In genomic region chr9:86764230-86765039, GRCh38 we compare ENCODE assay signal across 2 cellular contexts.
TF ChIP-seq lines count a peak whose summit lies in the region.

No MANE protein-coding gene starts in this region.

TF ChIP-seq in H1, 55 proteins besides CTCF, POLR2A, EP300 and RAD21 (continued from another document):
- TF ChIP-seq RNF2 (IDR thresholded peaks at IDR 0.05; ENCODE audit: borderline replicate concordance, low read depth, low read length, missing control alignments, poor library complexity, severe bottlenecking) = no peak
- TF ChIP-seq MAX (IDR thresholded peaks at IDR 0.05) = no peak
- TF ChIP-seq HDAC6 (IDR thresholded peaks at IDR 0.05; ENCODE audit: low read depth, low read length) = no peak
- no peak for TF ChIP-seq CBX5 (IDR thresholded peaks at IDR 0.05; ENCODE audit: low read depth, low read length)
- TF ChIP-seq JUND (IDR thresholded peaks at IDR 0.05; ENCODE audit: low read length) = no peak
- TF ChIP-seq TBP (IDR thresholded peaks at IDR 0.05; ENCODE audit: low read depth, low read length) = no peak
- TF ChIP-seq KDM4A (IDR thresholded peaks at IDR 0.05; ENCODE audit: low read depth, low read length, severe bottlenecking) = no peak

TF ChIP-seq in WTC11, 78 proteins besides CTCF, POLR2A, EP300 and RAD21 (continued from another document):
- TF ChIP-seq SMAD3 (CRISPR knock-in tag; IDR thresholded peaks at IDR 0.05; ENCODE audit: borderline replicate concordance) (no peak), CREM (CRISPR knock-in tag; IDR thresholded peaks at IDR 0.05) (no peak), ZBTB43 (CRISPR knock-in tag; IDR thresholded peaks at IDR 0.05) (no peak), NR3C1 (CRISPR knock-in tag; conservative IDR thresholded peaks at IDR 0.05; ENCODE audit: low read depth) (no peak), TCF7 (CRISPR knock-in tag; IDR thresholded peaks at IDR 0.05; ENCODE audit: low read depth) (no peak), KAT7 (CRISPR knock-in tag; IDR thresholded peaks at IDR 0.05; ENCODE audit: borderline replicate concordance) (no peak), HMGXB4 (CRISPR knock-in tag; IDR thresholded peaks at IDR 0.05) (no peak), GRHL2 (CRISPR knock-in tag; IDR thresholded peaks at IDR 0.05; ENCODE audit: insufficient replicate concordance, severe bottlenecking) (no peak), OVOL2 (CRISPR knock-in tag; IDR thresholded peaks at IDR 0.05; ENCODE audit: borderline replicate concordance) (no peak)
- TF ChIP-seq, protein P1, sequence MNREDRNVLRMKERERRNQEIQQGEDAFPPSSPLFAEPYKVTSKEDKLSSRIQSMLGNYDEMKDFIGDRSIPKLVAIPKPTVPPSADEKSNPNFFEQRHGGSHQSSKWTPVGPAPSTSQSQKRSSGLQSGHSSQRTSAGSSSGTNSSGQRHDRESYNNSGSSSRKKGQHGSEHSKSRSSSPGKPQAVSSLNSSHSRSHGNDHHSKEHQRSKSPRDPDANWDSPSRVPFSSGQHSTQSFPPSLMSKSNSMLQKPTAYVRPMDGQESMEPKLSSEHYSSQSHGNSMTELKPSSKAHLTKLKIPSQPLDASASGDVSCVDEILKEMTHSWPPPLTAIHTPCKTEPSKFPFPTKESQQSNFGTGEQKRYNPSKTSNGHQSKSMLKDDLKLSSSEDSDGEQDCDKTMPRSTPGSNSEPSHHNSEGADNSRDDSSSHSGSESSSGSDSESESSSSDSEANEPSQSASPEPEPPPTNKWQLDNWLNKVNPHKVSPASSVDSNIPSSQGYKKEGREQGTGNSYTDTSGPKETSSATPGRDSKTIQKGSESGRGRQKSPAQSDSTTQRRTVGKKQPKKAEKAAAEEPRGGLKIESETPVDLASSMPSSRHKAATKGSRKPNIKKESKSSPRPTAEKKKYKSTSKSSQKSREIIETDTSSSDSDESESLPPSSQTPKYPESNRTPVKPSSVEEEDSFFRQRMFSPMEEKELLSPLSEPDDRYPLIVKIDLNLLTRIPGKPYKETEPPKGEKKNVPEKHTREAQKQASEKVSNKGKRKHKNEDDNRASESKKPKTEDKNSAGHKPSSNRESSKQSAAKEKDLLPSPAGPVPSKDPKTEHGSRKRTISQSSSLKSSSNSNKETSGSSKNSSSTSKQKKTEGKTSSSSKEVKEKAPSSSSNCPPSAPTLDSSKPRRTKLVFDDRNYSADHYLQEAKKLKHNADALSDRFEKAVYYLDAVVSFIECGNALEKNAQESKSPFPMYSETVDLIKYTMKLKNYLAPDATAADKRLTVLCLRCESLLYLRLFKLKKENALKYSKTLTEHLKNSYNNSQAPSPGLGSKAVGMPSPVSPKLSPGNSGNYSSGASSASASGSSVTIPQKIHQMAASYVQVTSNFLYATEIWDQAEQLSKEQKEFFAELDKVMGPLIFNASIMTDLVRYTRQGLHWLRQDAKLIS (CRISPR knock-in tag; IDR thresholded peaks at IDR 0.05; ENCODE audit: borderline replicate concordance) = no peak
TF ChIP-seq in WTC11: peak in this region for 0.
